In the genomic region with DNA sequence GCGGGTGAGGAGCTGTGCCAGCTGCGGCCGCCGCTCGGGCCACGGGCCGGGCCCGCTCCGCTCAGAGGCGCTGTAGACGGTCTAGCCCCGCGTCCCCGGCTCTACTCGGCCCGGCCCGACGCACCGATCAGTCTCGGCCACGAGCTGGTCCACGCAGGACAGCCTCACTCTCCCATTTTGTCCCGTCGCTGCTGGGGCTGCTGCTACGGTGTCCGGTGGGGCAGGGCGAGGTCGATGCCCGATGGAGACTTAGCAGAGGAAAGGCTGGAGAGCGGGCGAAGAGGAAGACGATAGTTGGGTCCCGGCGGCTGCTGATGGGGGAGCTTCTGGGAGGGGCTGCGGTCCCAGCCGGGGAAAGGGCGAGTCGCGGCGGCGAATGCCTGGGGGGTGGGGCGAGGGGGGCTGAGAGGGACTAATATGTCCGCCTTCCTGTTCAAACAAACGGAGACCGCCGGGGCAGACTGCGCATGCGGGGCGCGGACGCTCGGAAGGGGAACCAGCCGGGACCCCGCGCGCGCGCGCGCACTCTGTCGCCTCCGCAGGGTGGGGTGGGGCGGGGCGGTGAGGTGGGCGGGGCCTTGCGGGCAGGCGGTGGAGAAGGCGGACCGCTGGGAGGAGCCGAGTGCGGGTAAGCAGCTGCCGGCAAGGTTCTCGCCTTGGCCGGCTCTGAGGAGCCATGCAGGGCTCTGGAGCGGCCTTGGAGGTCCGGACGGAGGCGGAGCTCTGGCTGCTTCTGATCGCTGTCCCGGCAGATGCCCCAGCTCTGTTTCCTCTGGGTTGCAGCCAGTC, we compare ENCODE assay signal across 1 cellular context.
TF ChIP-seq lines count a peak whose summit lies in the region.

A gene (minus strand): TSS at position 463 of the 789 bp plus-strand sequence. CDS start 903 bp downstream, outside the sequence.

TF ChIP-seq in HepG2, 621 proteins besides CTCF, POLR2A, EP300 and RAD21 (continued from another document and continues in another):
- TF ChIP-seq, protein P1, sequence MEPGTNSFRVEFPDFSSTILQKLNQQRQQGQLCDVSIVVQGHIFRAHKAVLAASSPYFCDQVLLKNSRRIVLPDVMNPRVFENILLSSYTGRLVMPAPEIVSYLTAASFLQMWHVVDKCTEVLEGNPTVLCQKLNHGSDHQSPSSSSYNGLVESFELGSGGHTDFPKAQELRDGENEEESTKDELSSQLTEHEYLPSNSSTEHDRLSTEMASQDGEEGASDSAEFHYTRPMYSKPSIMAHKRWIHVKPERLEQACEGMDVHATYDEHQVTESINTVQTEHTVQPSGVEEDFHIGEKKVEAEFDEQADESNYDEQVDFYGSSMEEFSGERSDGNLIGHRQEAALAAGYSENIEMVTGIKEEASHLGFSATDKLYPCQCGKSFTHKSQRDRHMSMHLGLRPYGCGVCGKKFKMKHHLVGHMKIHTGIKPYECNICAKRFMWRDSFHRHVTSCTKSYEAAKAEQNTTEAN (CRISPR knock-in tag; conservative IDR thresholded peaks at IDR 0.05) = 0 out of 2 replicates have a peak, but pooled peaks have one; percentile 37
- TF ChIP-seq HDAC1 (CRISPR knock-in tag; IDR thresholded peaks at IDR 0.05) = peak; percentile 57
- TF ChIP-seq NR2F1 (CRISPR knock-in tag; IDR thresholded peaks at IDR 0.05) = no peak
- peak; percentile 19; the same call in 1 of the 2 replicates for TF ChIP-seq ATF7-NPFF (CRISPR knock-in tag; IDR thresholded peaks at IDR 0.05; ENCODE audit: low read depth)
- no peak for TF ChIP-seq NR3C1 (CRISPR knock-in tag; IDR thresholded peaks at IDR 0.05)
- no peak for TF ChIP-seq SOX6 (IDR thresholded peaks at IDR 0.05)
- peak; percentile 46 for TF ChIP-seq SOX6 (CRISPR knock-in tag; IDR thresholded peaks at IDR 0.05)
- TF ChIP-seq SNRNP70 (IDR thresholded peaks at IDR 0.05; ENCODE audit: low read depth, low read length) = no peak
- TF ChIP-seq POLR2AphosphoS5 (IDR thresholded peaks at IDR 0.05; ENCODE audit: low read depth, low read length) = peak; percentile 52
- TF ChIP-seq KLF13 (CRISPR knock-in tag; IDR thresholded peaks at IDR 0.05) = 0 out of 2 replicates have a peak, but pooled peaks have one; percentile 39
- TF ChIP-seq MXD4 (CRISPR knock-in tag; IDR thresholded peaks at IDR 0.05) = no peak
- TF ChIP-seq MED13 (CRISPR knock-in tag; IDR thresholded peaks at IDR 0.05) = 0 out of 2 replicates have a peak, but pooled peaks have one; percentile 44
- TF ChIP-seq ZNF850 (CRISPR knock-in tag; conservative IDR thresholded peaks at IDR 0.05) = no peak
- TF ChIP-seq ZFY (CRISPR knock-in tag; IDR thresholded peaks at IDR 0.05) = peak; percentile 81
- TF ChIP-seq SP2 (CRISPR knock-in tag; IDR thresholded peaks at IDR 0.05) = peak; percentile 41
- TF ChIP-seq SALL1 (CRISPR knock-in tag; IDR thresholded peaks at IDR 0.05) = 0 out of 2 replicates have a peak, but pooled peaks have one; percentile 5
- TF ChIP-seq, protein P2, sequence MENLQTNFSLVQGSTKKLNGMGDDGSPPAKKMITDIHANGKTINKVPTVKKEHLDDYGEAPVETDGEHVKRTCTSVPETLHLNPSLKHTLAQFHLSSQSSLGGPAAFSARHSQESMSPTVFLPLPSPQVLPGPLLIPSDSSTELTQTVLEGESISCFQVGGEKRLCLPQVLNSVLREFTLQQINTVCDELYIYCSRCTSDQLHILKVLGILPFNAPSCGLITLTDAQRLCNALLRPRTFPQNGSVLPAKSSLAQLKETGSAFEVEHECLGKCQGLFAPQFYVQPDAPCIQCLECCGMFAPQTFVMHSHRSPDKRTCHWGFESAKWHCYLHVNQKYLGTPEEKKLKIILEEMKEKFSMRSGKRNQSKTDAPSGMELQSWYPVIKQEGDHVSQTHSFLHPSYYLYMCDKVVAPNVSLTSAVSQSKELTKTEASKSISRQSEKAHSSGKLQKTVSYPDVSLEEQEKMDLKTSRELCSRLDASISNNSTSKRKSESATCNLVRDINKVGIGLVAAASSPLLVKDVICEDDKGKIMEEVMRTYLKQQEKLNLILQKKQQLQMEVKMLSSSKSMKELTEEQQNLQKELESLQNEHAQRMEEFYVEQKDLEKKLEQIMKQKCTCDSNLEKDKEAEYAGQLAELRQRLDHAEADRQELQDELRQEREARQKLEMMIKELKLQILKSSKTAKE (CRISPR knock-in tag; IDR thresholded peaks at IDR 0.05; ENCODE audit: borderline replicate concordance) = 0 out of 2 replicates have a peak, but pooled peaks have one; percentile 47
- TF ChIP-seq ZNF768 (CRISPR knock-in tag; IDR thresholded peaks at IDR 0.05) = peak; percentile 35; the same call in 1 of the 2 replicates
- TF ChIP-seq ARID2 (CRISPR knock-in tag; IDR thresholded peaks at IDR 0.05; ENCODE audit: borderline replicate concordance) = peak; percentile 77; the same call in 1 of the 2 replicates
- no peak for TF ChIP-seq ZNF24 (IDR thresholded peaks at IDR 0.05)
- 0 out of 2 replicates have a peak, but pooled peaks have one; percentile 46 for TF ChIP-seq ZFP82 (CRISPR knock-in tag; IDR thresholded peaks at IDR 0.05; ENCODE audit: borderline replicate concordance)
- TF ChIP-seq YY1 (IDR thresholded peaks at IDR 0.05; ENCODE audit: insufficient read depth, insufficient replicate concordance, low read depth, low read length) = peak; percentile 79
- TF ChIP-seq, protein P3, sequence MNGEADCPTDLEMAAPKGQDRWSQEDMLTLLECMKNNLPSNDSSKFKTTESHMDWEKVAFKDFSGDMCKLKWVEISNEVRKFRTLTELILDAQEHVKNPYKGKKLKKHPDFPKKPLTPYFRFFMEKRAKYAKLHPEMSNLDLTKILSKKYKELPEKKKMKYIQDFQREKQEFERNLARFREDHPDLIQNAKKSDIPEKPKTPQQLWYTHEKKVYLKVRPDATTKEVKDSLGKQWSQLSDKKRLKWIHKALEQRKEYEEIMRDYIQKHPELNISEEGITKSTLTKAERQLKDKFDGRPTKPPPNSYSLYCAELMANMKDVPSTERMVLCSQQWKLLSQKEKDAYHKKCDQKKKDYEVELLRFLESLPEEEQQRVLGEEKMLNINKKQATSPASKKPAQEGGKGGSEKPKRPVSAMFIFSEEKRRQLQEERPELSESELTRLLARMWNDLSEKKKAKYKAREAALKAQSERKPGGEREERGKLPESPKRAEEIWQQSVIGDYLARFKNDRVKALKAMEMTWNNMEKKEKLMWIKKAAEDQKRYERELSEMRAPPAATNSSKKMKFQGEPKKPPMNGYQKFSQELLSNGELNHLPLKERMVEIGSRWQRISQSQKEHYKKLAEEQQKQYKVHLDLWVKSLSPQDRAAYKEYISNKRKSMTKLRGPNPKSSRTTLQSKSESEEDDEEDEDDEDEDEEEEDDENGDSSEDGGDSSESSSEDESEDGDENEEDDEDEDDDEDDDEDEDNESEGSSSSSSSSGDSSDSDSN (CRISPR knock-in tag; IDR thresholded peaks at IDR 0.05) = peak; percentile 86
- TF ChIP-seq TAF1 (CRISPR knock-in tag; IDR thresholded peaks at IDR 0.05) = peak; percentile 59; the same call in 1 of the 2 replicates
- TF ChIP-seq MXI1 (IDR thresholded peaks at IDR 0.05; ENCODE audit: borderline replicate concordance, low read depth, low read length) = peak; percentile 34; the same call in 1 of the 3 replicates
- peak; percentile 66; the same call in 1 of the 2 replicates for TF ChIP-seq ZIK1 (CRISPR knock-in tag; IDR thresholded peaks at IDR 0.05; ENCODE audit: borderline replicate concordance, low read depth)
- no peak for TF ChIP-seq ADNP (CRISPR knock-in tag; IDR thresholded peaks at IDR 0.05)
- TF ChIP-seq KDM5B (CRISPR knock-in tag; IDR thresholded peaks at IDR 0.05; ENCODE audit: borderline replicate concordance) = peak; percentile 83
- peak; percentile 56; the same call in 1 of the 2 replicates for TF ChIP-seq ZNF678 (CRISPR knock-in tag; IDR thresholded peaks at IDR 0.05)
- TF ChIP-seq IRX3 (CRISPR knock-in tag; IDR thresholded peaks at IDR 0.05; ENCODE audit: borderline replicate concordance, low read depth) = 0 out of 2 replicates have a peak, but pooled peaks have one; percentile 64
- TF ChIP-seq, protein P4, sequence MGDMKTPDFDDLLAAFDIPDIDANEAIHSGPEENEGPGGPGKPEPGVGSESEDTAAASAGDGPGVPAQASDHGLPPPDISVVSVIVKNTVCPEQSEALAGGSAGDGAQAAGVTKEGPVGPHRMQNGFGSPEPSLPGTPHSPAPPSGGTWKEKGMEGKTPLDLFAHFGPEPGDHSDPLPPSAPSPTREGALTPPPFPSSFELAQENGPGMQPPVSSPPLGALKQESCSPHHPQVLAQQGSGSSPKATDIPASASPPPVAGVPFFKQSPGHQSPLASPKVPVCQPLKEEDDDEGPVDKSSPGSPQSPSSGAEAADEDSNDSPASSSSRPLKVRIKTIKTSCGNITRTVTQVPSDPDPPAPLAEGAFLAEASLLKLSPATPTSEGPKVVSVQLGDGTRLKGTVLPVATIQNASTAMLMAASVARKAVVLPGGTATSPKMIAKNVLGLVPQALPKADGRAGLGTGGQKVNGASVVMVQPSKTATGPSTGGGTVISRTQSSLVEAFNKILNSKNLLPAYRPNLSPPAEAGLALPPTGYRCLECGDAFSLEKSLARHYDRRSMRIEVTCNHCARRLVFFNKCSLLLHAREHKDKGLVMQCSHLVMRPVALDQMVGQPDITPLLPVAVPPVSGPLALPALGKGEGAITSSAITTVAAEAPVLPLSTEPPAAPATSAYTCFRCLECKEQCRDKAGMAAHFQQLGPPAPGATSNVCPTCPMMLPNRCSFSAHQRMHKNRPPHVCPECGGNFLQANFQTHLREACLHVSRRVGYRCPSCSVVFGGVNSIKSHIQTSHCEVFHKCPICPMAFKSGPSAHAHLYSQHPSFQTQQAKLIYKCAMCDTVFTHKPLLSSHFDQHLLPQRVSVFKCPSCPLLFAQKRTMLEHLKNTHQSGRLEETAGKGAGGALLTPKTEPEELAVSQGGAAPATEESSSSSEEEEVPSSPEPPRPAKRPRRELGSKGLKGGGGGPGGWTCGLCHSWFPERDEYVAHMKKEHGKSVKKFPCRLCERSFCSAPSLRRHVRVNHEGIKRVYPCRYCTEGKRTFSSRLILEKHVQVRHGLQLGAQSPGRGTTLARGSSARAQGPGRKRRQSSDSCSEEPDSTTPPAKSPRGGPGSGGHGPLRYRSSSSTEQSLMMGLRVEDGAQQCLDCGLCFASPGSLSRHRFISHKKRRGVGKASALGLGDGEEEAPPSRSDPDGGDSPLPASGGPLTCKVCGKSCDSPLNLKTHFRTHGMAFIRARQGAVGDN (CRISPR knock-in tag; IDR thresholded peaks at IDR 0.05) = peak; percentile 74
- 0 out of 2 replicates have a peak, but pooled peaks have one; percentile 12 for TF ChIP-seq SIN3A (IDR thresholded peaks at IDR 0.05; ENCODE audit: borderline replicate concordance, low read depth, low read length)
- peak; percentile 63 for TF ChIP-seq TAF15 (IDR thresholded peaks at IDR 0.05; ENCODE audit: low read depth, low read length, poor library complexity, severe bottlenecking)
- no peak for TF ChIP-seq SMC3 (IDR thresholded peaks at IDR 0.05; ENCODE audit: low read length)
- TF ChIP-seq, protein P5, sequence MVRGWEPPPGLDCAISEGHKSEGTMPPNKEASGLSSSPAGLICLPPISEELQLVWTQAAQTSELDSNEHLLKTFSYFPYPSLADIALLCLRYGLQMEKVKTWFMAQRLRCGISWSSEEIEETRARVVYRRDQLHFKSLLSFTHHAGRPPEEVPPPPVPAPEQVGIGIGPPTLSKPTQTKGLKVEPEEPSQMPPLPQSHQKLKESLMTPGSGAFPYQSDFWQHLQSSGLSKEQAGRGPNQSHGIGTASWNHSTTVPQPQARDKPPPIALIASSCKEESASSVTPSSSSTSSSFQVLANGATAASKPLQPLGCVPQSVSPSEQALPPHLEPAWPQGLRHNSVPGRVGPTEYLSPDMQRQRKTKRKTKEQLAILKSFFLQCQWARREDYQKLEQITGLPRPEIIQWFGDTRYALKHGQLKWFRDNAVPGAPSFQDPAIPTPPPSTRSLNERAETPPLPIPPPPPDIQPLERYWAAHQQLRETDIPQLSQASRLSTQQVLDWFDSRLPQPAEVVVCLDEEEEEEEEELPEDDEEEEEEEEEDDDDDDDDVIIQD (CRISPR knock-in tag; IDR thresholded peaks at IDR 0.05; ENCODE audit: low read depth) = 0 out of 2 replicates have a peak, but pooled peaks have one; percentile 4
- TF ChIP-seq, protein P6, sequence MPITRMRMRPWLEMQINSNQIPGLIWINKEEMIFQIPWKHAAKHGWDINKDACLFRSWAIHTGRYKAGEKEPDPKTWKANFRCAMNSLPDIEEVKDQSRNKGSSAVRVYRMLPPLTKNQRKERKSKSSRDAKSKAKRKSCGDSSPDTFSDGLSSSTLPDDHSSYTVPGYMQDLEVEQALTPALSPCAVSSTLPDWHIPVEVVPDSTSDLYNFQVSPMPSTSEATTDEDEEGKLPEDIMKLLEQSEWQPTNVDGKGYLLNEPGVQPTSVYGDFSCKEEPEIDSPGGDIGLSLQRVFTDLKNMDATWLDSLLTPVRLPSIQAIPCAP (CRISPR knock-in tag; IDR thresholded peaks at IDR 0.05; ENCODE audit: low read depth) = no peak
- TF ChIP-seq ASH2L (IDR thresholded peaks at IDR 0.05; ENCODE audit: insufficient read length, low read depth, low read length) = peak; percentile 89
- no peak for TF ChIP-seq REXO4 (CRISPR knock-in tag; IDR thresholded peaks at IDR 0.05; ENCODE audit: borderline replicate concordance)
- TF ChIP-seq XBP1 (CRISPR knock-in tag; IDR thresholded peaks at IDR 0.05) = no peak
- peak; percentile 57 for TF ChIP-seq ZNF776 (CRISPR knock-in tag; IDR thresholded peaks at IDR 0.05)
- TF ChIP-seq, protein P7, sequence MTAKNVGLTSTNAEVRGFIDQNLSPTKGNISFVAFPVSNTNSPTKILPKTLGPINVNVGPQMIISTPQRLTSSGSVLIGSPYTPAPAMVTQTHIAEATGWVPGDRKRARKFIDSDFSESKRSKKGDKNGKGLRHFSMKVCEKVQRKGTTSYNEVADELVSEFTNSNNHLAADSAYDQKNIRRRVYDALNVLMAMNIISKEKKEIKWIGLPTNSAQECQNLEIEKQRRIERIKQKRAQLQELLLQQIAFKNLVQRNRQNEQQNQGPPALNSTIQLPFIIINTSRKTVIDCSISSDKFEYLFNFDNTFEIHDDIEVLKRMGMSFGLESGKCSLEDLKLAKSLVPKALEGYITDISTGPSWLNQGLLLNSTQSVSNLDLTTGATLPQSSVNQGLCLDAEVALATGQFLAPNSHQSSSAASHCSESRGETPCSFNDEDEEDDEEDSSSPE (CRISPR knock-in tag; IDR thresholded peaks at IDR 0.05) = peak; percentile 36; the same call in 1 of the 2 replicates
- 0 out of 2 replicates have a peak, but pooled peaks have one; percentile 28 for TF ChIP-seq ZNF136 (CRISPR knock-in tag; IDR thresholded peaks at IDR 0.05; ENCODE audit: low read depth)
- TF ChIP-seq, protein P8, sequence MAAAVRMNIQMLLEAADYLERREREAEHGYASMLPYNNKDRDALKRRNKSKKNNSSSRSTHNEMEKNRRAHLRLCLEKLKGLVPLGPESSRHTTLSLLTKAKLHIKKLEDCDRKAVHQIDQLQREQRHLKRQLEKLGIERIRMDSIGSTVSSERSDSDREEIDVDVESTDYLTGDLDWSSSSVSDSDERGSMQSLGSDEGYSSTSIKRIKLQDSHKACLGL (CRISPR knock-in tag; IDR thresholded peaks at IDR 0.05) = peak; percentile 80
- no peak for TF ChIP-seq RBM39 (IDR thresholded peaks at IDR 0.05; ENCODE audit: low read depth, low read length, poor library complexity, severe bottlenecking)
- TF ChIP-seq, protein P9, sequence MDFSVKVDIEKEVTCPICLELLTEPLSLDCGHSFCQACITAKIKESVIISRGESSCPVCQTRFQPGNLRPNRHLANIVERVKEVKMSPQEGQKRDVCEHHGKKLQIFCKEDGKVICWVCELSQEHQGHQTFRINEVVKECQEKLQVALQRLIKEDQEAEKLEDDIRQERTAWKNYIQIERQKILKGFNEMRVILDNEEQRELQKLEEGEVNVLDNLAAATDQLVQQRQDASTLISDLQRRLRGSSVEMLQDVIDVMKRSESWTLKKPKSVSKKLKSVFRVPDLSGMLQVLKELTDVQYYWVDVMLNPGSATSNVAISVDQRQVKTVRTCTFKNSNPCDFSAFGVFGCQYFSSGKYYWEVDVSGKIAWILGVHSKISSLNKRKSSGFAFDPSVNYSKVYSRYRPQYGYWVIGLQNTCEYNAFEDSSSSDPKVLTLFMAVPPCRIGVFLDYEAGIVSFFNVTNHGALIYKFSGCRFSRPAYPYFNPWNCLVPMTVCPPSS (IDR thresholded peaks at IDR 0.05) = no peak
- TF ChIP-seq ZNF292 (CRISPR knock-in tag; IDR thresholded peaks at IDR 0.05; ENCODE audit: borderline replicate concordance, low read depth) = peak; percentile 12; the same call in 1 of the 2 replicates
